8 cellular contexts compared by ENCODE assay signal in genomic region chr1:156502749-156503671, GRCh38. TPM values are rescaled to one million over a fixed set of nuclear protein-coding genes. Genes with fewer than 3 reads are reported as not detected.
DNase-seq lines count a peak whose midpoint lies in the region; ATAC-seq, FAIRE-seq and TF ChIP-seq lines count a peak whose summit lies in the region.

No MANE protein-coding gene starts in this region.

- H2AFZ ChIP-seq in endothelial cell of umbilical vein (ENCODE audit: low read depth, low read length): no peak overlapping the region

- H3K4me3 Mint-ChIP-seq in memory B cell: no peak overlapping the region

- peaks cover 38% of the 10 kb centered on the region for H3K4me1 Mint-ChIP-seq in memory B cell

- CTCF ChIA-PET in endothelial cell of umbilical vein (lab: Charles Lee): interaction anchor here (0.8 to 6.1 kb wide), 5 partner anchors 17 to 46 kb away, joined by 3 to 149 read pairs (median 4); no protein-coding TSS in a partner anchor

- TSS peak; percentile 38 for BruUV-seq in endothelial cell of umbilical vein (replicated peaks; lab: Mats Ljungman, UMichigan)

- no peaks in the 10 kb centered on the region for H3K36me3 Mint-ChIP-seq in memory B cell

- H3K27me3 Mint-ChIP-seq in memory B cell: no peaks in the 10 kb centered on the region

- POLR2A ChIA-PET in endothelial cell of umbilical vein (lab: Charles Lee): interaction anchor here (0.9 to 1.5 kb wide), 5 partner anchors 13 to 208 kb away, joined by 3 to 6 read pairs (median 3); no protein-coding TSS in a partner anchor

- 0 out of 2 replicates have a peak overlapping the region, but pooled peaks have one; percentile 1 for H3K4me3 ChIP-seq in H7 (ENCODE audit: insufficient read depth, low read depth, low read length)
- H3K4me3 ChIP-seq in endothelial cell of umbilical vein (replicated peaks in 1 of 3; ENCODE audit: insufficient read depth in 1 of 3, low read depth in 1 of 3, low read length in 3 of 3): peak overlapping the region in 1 of 3 experiments; percentile 44
- H3K4me3 ChIP-seq in tibial artery: peak overlapping the region; percentile 40 to 99

- peak overlapping the region; percentile 97 for H3K27ac Mint-ChIP-seq in memory B cell

- no peaks in the 10 kb centered on the region for H3K9me3 Mint-ChIP-seq in memory B cell

- H3K4me2 ChIP-seq in endothelial cell of umbilical vein (ENCODE audit: insufficient read depth, low read length): peak overlapping the region; percentile 87

- dilution Hi-C loops in endothelial cell of umbilical vein (cut with MboI; ENCODE audit: extremely low pct_ligation_motif_present, low sequenced_read_pairs): no loop called here

- no peak for TF ChIP-seq CTCF in endothelial cell of umbilical vein (IDR thresholded peaks at IDR 0.05; ENCODE audit: extremely low read depth in 1 of 2, insufficient read depth in 1 of 2, low read depth in 1 of 2, low read length in 2 of 2)
- TF ChIP-seq CTCF in tibial artery (IDR thresholded peaks at IDR 0.05): no peak

- H3K9me1 ChIP-seq in endothelial cell of umbilical vein (replicated peaks; ENCODE audit: control insufficient read depth, extremely low read depth, insufficient read depth, low read length): no peaks in the 10 kb centered on the region

- H3K36me3 ChIP-seq in H7 (replicated peaks; ENCODE audit: control insufficient read depth, insufficient read depth, low read length): no peaks in the 10 kb centered on the region
- no peaks in the 10 kb centered on the region for H3K36me3 ChIP-seq in endothelial cell of umbilical vein (ENCODE audit: control insufficient read depth in 2 of 2, extremely low read depth in 1 of 2, insufficient read depth in 2 of 2, low read length in 2 of 2)
- H3K36me3 ChIP-seq in tibial artery: peaks cover 0 to 4% (median 0%) of the 10 kb centered on the region in 3 donors

- DNase-seq in 8988T (peak; percentile 70), H7 (peak; percentile 93), SW 1271 (lab: John Stamatoyannopoulos, UW) (peak; percentile 86 to 87), endothelial cell of umbilical vein (ENCODE audit: low read depth, low spot score) (peak; percentile 97), memory B cell (ENCODE audit: low spot score in 2 of 2) (no peak), tibial artery (peak; percentile 92 to 96), NCI-H524 treated with DMSO at 0.1 percent for 48 hours (lab: John Stamatoyannopoulos, UW) (no peak)

- TF ChIP-seq POLR2A in endothelial cell of umbilical vein (IDR thresholded peaks at IDR 0.05; ENCODE audit: low read depth, low read length): peak; percentile 50

- no peak for ATAC-seq in memory B cell (ENCODE audit: low read depth)
- no peak for ATAC-seq in HG03097 (IDR thresholded peaks at IDR 0.05; ENCODE audit: low FRiP score, unreplicated experiment)

- intact Hi-C loops in endothelial cell of umbilical vein (cut with micrococcal nuclease) (loop anchor here (1.0 to 10.0 kb wide), 7 partner anchors 47 to 392 kb away; partner anchors contain the start of genes NAXE and PEAR1), tibial artery (cut with DNase I; ENCODE audit: low total_unique reads) (loop anchor here (2.0 to 5.0 kb wide), 2 partner anchors 26 to 41 kb away; no protein-coding TSS in a partner anchor)

- H3K79me2 ChIP-seq in endothelial cell of umbilical vein (ENCODE audit: control insufficient read depth, insufficient read depth, low read length): peaks cover 25% of the 10 kb centered on the region

- H3K27me3 ChIP-seq in H7 (ENCODE audit: control insufficient read depth, insufficient read depth, low read length) (no peaks in the 10 kb centered on the region; the same call in 1 of the 2 replicates), endothelial cell of umbilical vein (ENCODE audit: control insufficient read depth in 2 of 2, insufficient read depth in 2 of 2, low read length in 2 of 2) (no peaks in the 10 kb centered on the region), tibial artery (no peaks in the 10 kb centered on the region)

- H3K9ac ChIP-seq in endothelial cell of umbilical vein (replicated peaks; ENCODE audit: extremely low read depth, insufficient read depth, low read length): peak overlapping the region; percentile 98

- H3K4me1 ChIP-seq in endothelial cell of umbilical vein (ENCODE audit: control insufficient read depth, extremely low read depth, insufficient read depth, low read length): peaks cover 45% of the 10 kb centered on the region
- peaks cover 0 to 57% (median 48%) of the 10 kb centered on the region in 4 donors for H3K4me1 ChIP-seq in tibial artery

- H4K20me1 ChIP-seq in endothelial cell of umbilical vein (replicated peaks; ENCODE audit: control insufficient read depth, extremely low read depth, insufficient read depth, low read length): no peaks in the 10 kb centered on the region

- H3K27ac ChIP-seq in endothelial cell of umbilical vein (ENCODE audit: insufficient read depth, low read depth, low read length): peak overlapping the region; percentile 100
- H3K27ac ChIP-seq in tibial artery: peak overlapping the region; percentile 94 to 100

- peak; percentile 98 for FAIRE-seq in endothelial cell of umbilical vein (lab: Jason Lieb, UNC)

- H3K9me3 ChIP-seq in endothelial cell of umbilical vein (replicated peaks; ENCODE audit: control insufficient read depth, insufficient read depth, low read length) (no peaks in the 10 kb centered on the region), tibial artery (no peaks in the 10 kb centered on the region)

TF ChIP-seq in endothelial cell of umbilical vein, 7 proteins besides CTCF, POLR2A, EP300 and RAD21:
- peak; percentile 91 for TF ChIP-seq FOS (IDR thresholded peaks at IDR 0.05; ENCODE audit: borderline replicate concordance, insufficient read depth, low read length)
- TF ChIP-seq GATA2 (IDR thresholded peaks at IDR 0.05; ENCODE audit: insufficient read depth, insufficient read length, low read depth, low read length): no peak
- TF ChIP-seq, protein P1, sequence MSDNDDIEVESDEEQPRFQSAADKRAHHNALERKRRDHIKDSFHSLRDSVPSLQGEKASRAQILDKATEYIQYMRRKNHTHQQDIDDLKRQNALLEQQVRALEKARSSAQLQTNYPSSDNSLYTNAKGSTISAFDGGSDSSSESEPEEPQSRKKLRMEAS (IDR thresholded peaks at IDR 0.05; ENCODE audit: insufficient read depth, insufficient read length): no peak
- TF ChIP-seq POLR2AphosphoS5 (IDR thresholded peaks at IDR 0.05; ENCODE audit: insufficient read depth, low read depth, low read length): peak; percentile 73
- no peak for TF ChIP-seq MYC (IDR thresholded peaks at IDR 0.05; ENCODE audit: low read depth, low read length)
- TF ChIP-seq JUN (IDR thresholded peaks at IDR 0.05; ENCODE audit: borderline replicate concordance, insufficient read depth, insufficient read length, low read depth): peak; percentile 89
- TF ChIP-seq EZH2 (IDR thresholded peaks at IDR 0.05; ENCODE audit: borderline replicate concordance, low read depth, low read length, severe bottlenecking): no peak

RNA-seq across cellular contexts. Expression of gene MEF2D, which starts 2.4 kb away (rescaled TPM):
- total RNA-seq in H7 (2014; rRNA removed; shearing (Covaris generic)): 14.2 TPM in 2 replicates
- total RNA-seq in endothelial cell of umbilical vein: 52.2 and 57.3 TPM in 2 replicates
- 45.4 and 55.6 TPM in 2 replicates for polyA plus RNA-seq in endothelial cell of umbilical vein
- 22.7 and 25.9 TPM in 2 replicates for polyA plus RNA-seq in endothelial cell of umbilical vein (2011; cell fraction: cytosol; rRNA removed)
- polyA plus RNA-seq in endothelial cell of umbilical vein (2011; cell fraction: nucleus; rRNA removed): 46.5 and 51.0 TPM in 2 replicates
- polyA plus RNA-seq in endothelial cell of umbilical vein (2012): 22.7 and 25.8 TPM in 2 replicates
- 21.9 and 28.3 TPM in 2 replicates for polyA minus RNA-seq in endothelial cell of umbilical vein
- 18.9 TPM for polyA minus RNA-seq in endothelial cell of umbilical vein (2011; cell fraction: cytosol; rRNA and poly(A)+ RNA removed)
- polyA minus RNA-seq in endothelial cell of umbilical vein (2011; cell fraction: nucleus; rRNA and poly(A)+ RNA removed): 22.6 and 32.7 TPM in 2 replicates

Comparison
In these comparisons a context has a peak if more than half of its experiments do, and no peak if none do; other contexts are left out.
1. DNase-seq: peak in 8988T (single experiment), H7 (single experiment), SW 1271 (2 of 2), endothelial cell of umbilical vein (single experiment) and tibial artery (2 of 2); none in memory B cell (0 of 2) and NCI-H524 treated with DMSO at 0.1 percent for 48 hours (single experiment).